Comparison of ENCODE assay signal across 20 cellular contexts in the genomic region with DNA sequence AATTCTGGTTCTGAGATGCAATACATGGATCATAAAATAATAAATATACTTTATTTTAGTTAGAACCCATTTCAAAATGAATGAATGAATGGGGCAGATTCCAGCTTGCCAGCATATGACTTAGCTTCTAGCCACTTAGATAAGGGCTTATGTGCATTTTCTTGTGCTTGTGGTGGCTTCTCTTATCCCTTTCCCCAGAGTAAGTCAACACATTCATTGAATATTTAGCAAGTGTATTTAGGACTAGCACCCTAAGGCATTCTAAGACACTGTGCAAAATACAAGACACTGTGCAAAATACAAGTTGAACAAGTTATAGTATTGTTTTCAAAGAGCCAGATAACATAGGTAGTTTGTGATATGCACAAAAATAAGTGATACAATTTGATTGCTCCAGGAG. TPM values are rescaled to one million over a fixed set of nuclear protein-coding genes. Genes with fewer than 3 reads are reported as not detected.
DNase-seq lines count a peak whose midpoint lies in the region; ATAC-seq and TF ChIP-seq lines count a peak whose summit lies in the region.
"Had no signal": no experiment of that assay in that cellular context is flagged by ENCODE, and none has a peak within 500 bp of the region (broad histone marks: within the 10 kb centered on the region; RNA-seq: fewer than 3 reads in every experiment).

No MANE protein-coding gene starts in this region.

- no peak for TF ChIP-seq POLR2A in esophagus squamous epithelium (IDR thresholded peaks at IDR 0.05)

- peaks cover 63% of the 10 kb centered on the region for H3K79me2 ChIP-seq in smooth muscle cell (ENCODE audit: low read depth)

- no peak overlapping the region for H3K4me2 ChIP-seq in smooth muscle cell
- H3K4me2 ChIP-seq: PC-9 had no signal

- H3K27ac ChIP-seq in CD4-positive, CD25-positive, alpha-beta regulatory T cell (ENCODE audit: insufficient read depth, low read length, poor library complexity, severe bottlenecking), result no peak overlapping the region
- peak overlapping the region; percentile 69 for H3K27ac ChIP-seq in RWPE2 (ENCODE audit: poor library complexity, severe bottlenecking)
- peak overlapping the region; percentile 69 to 100 (median 98) for H3K27ac ChIP-seq in esophagus squamous epithelium
- peak overlapping the region; percentile 52 for H3K27ac ChIP-seq in smooth muscle cell (ENCODE audit: low read depth)
- H3K27ac ChIP-seq: PC-9 had no signal

- H3K4me1 Mint-ChIP-seq in CD4-positive, CD25-positive, alpha-beta regulatory T cell, result peaks cover 35 to 66% (median 49%) of the 10 kb centered on the region in 4 donors
- peaks cover 43% of the 10 kb centered on the region for H3K4me1 Mint-ChIP-seq in activated naive CD8-positive, alpha-beta T cell treated with anti-CD3 and anti-CD28 coated beads for 36 hours

- peak overlapping the region in 1 of 4 donors; percentile 67 for H3K4me3 Mint-ChIP-seq in CD4-positive, CD25-positive, alpha-beta regulatory T cell
- H3K4me3 Mint-ChIP-seq in activated naive CD8-positive, alpha-beta T cell treated with anti-CD3 and anti-CD28 coated beads for 36 hours, result no peak overlapping the region
- H3K4me3 Mint-ChIP-seq: activated CD4-positive, alpha-beta memory T cell treated with anti-CD3 and anti-CD28 coated beads, Interleukin-2, amount 10 ng/mL, durations not matched to agents 7 days and 5 days; stimulated activated naive CD8-positive, alpha-beta T cell treated with anti-CD3 and anti-CD28 coated beads, Interleukin-15, Interleukin-2, amounts not matched to agents 100 ng/mL and 50 ng/mL, for 24 hours had no signal

- peaks cover 27% of the 10 kb centered on the region for H3K36me3 ChIP-seq in CD4-positive, CD25-positive, alpha-beta regulatory T cell (ENCODE audit: control insufficient read depth, insufficient read depth, low read length)
- H3K36me3 ChIP-seq in RWPE2 (ENCODE audit: low read depth) (peaks cover 42% of the 10 kb centered on the region), esophagus squamous epithelium (peaks cover 0 to 30% (median 12%) of the 10 kb centered on the region in 3 donors), smooth muscle cell (ENCODE audit: low read depth) (peaks cover 6% of the 10 kb centered on the region)

- H3K4me3 ChIP-seq in CD4-positive, CD25-positive, alpha-beta regulatory T cell (ENCODE audit: low read depth, low read length), result no peak overlapping the region
- H3K4me3 ChIP-seq in RWPE2 (ENCODE audit: severe bottlenecking), result no peak overlapping the region
- no peak overlapping the region for H3K4me3 ChIP-seq in esophagus squamous epithelium
- H3K4me3 ChIP-seq in smooth muscle cell, result no peak overlapping the region
- H3K4me3 ChIP-seq: PC-9, tibial nerve had no signal

- H3K9me3 ChIP-seq in CD4-positive, CD25-positive, alpha-beta regulatory T cell (ENCODE audit: control insufficient read depth in 2 of 2, low read length in 2 of 2), result no peaks in the 10 kb centered on the region
- H3K9me3 ChIP-seq in RWPE2 (ENCODE audit: severe bottlenecking) (no peaks in the 10 kb centered on the region), esophagus squamous epithelium (no peaks in the 10 kb centered on the region), smooth muscle cell (replicated peaks; ENCODE audit: low read depth) (no peaks in the 10 kb centered on the region)
- H3K9me3 ChIP-seq: heart left ventricle, tibial nerve had no signal

- no peaks in the 10 kb centered on the region for H3F3A ChIP-seq in smooth muscle cell (ENCODE audit: low read depth)

- TF ChIP-seq CTCF in RWPE2 (IDR thresholded peaks at IDR 0.05; ENCODE audit: poor library complexity, severe bottlenecking) (no peak), esophagus squamous epithelium (IDR thresholded peaks at IDR 0.05) (no peak), smooth muscle cell (IDR thresholded peaks at IDR 0.05; ENCODE audit: borderline replicate concordance, insufficient read depth, poor library complexity, severe bottlenecking) (no peak)

- peaks cover 33% of the 10 kb centered on the region for H3K4me1 ChIP-seq in CD4-positive, CD25-positive, alpha-beta regulatory T cell (ENCODE audit: control insufficient read depth, insufficient read depth, low read length, poor library complexity, severe bottlenecking)
- H3K4me1 ChIP-seq in RWPE2 (ENCODE audit: insufficient read depth, poor library complexity, severe bottlenecking) (peaks cover 30% of the 10 kb centered on the region), esophagus squamous epithelium (peaks cover 34 to 70% (median 44%) of the 10 kb centered on the region in 3 donors), smooth muscle cell (ENCODE audit: low read depth) (peaks cover 9% of the 10 kb centered on the region)

- H3K36me3 Mint-ChIP-seq in CD4-positive, CD25-positive, alpha-beta regulatory T cell, result peaks cover 15% of the 10 kb centered on the region
- peaks cover 4% of the 10 kb centered on the region for H3K36me3 Mint-ChIP-seq in activated naive CD8-positive, alpha-beta T cell treated with anti-CD3 and anti-CD28 coated beads for 36 hours

- H3K27me3 ChIP-seq in CD4-positive, CD25-positive, alpha-beta regulatory T cell (ENCODE audit: control insufficient read depth, insufficient read depth, low read length), result no peaks in the 10 kb centered on the region
- H3K27me3 ChIP-seq in RWPE2 (ENCODE audit: insufficient read depth, poor library complexity, severe bottlenecking) (no peaks in the 10 kb centered on the region), esophagus squamous epithelium (no peaks in the 10 kb centered on the region), smooth muscle cell (ENCODE audit: low read depth) (no peaks in the 10 kb centered on the region)
- H3K27me3 ChIP-seq: heart left ventricle, tibial nerve had no signal

- H4K20me1 ChIP-seq in smooth muscle cell (ENCODE audit: low read depth), result peaks cover 83% of the 10 kb centered on the region

- no peak overlapping the region for H2AFZ ChIP-seq in smooth muscle cell (ENCODE audit: low read depth)
- H2AFZ ChIP-seq: PC-9 had no signal

- H3K9me3 Mint-ChIP-seq in CD4-positive, CD25-positive, alpha-beta regulatory T cell, result no peaks in the 10 kb centered on the region
- no peaks in the 10 kb centered on the region for H3K9me3 Mint-ChIP-seq in activated naive CD8-positive, alpha-beta T cell treated with anti-CD3 and anti-CD28 coated beads for 36 hours
- H3K9me3 Mint-ChIP-seq: activated CD4-positive, alpha-beta memory T cell treated with anti-CD3 and anti-CD28 coated beads, Interleukin-2, amount 10 ng/mL, durations not matched to agents 7 days and 5 days; stimulated activated naive CD8-positive, alpha-beta T cell treated with anti-CD3 and anti-CD28 coated beads, Interleukin-15, Interleukin-2, amounts not matched to agents 100 ng/mL and 50 ng/mL, for 24 hours had no signal

- H3K27ac Mint-ChIP-seq in CD4-positive, CD25-positive, alpha-beta regulatory T cell, result peak overlapping the region in 2 of 3 donors; percentile 2 to 96
- H3K27ac Mint-ChIP-seq in activated naive CD8-positive, alpha-beta T cell treated with anti-CD3 and anti-CD28 coated beads for 36 hours, result no peak overlapping the region

- DNase-seq in CD4-positive, CD25-positive, alpha-beta regulatory T cell, result no peak
- DNase-seq in RWPE2 (ENCODE audit: low spot score) (no peak), esophagus squamous epithelium (lab: John Stamatoyannopoulos, UW) (no peak), smooth muscle cell (lab: John Stamatoyannopoulos, UW; ENCODE audit: unreplicated experiment) (no peak)
- no peak for DNase-seq in activated naive CD8-positive, alpha-beta T cell treated with anti-CD3 and anti-CD28 coated beads for 36 hours
- DNase-seq in stimulated activated CD4-positive, alpha-beta T cell treated with anti-CD3 and anti-CD28 coated beads, Interleukin-4, amount 100 ng/mL, for 4 hours, result no peak
- no peak for DNase-seq in NK-92 treated with Interleukin-12 subunit alpha and Interleukin-12 subunit beta, amount 100 ng/mL, for 24 hours (lab: John Stamatoyannopoulos, UW)
- DNase-seq: activated CD4-positive, alpha-beta memory T cell treated with anti-CD3 and anti-CD28 coated beads, Interleukin-2, amount 10 ng/mL, durations not matched to agents 7 days and 5 days; activated gamma-delta T cell; CD8-positive, alpha-beta memory T cell; cortex of kidney; H7; NCI-H1694 treated with DMSO at 0.1 percent for 48 hours; NCI-H748 treated with DMSO at 0.1 percent for 48 hours; SHP77 treated with DMSO at 0.1 percent for 48 hours had no signal

- intact Hi-C loops in esophagus squamous epithelium (cut with DNase I), result no loop called here

- no peak for ATAC-seq in CD4-positive, CD25-positive, alpha-beta regulatory T cell (ENCODE audit: low read depth in 2 of 2)
- ATAC-seq in RWPE2 (ENCODE audit: low read depth) (no peak), HG03025 (IDR thresholded peaks at IDR 0.05; ENCODE audit: low FRiP score, unreplicated experiment) (no peak)

- H3K9ac ChIP-seq in smooth muscle cell (ENCODE audit: low read depth), result no peak overlapping the region

- H3K27me3 Mint-ChIP-seq in CD4-positive, CD25-positive, alpha-beta regulatory T cell, result no peaks in the 10 kb centered on the region
- H3K27me3 Mint-ChIP-seq in activated naive CD8-positive, alpha-beta T cell treated with anti-CD3 and anti-CD28 coated beads for 36 hours, result no peaks in the 10 kb centered on the region
- H3K27me3 Mint-ChIP-seq: activated CD4-positive, alpha-beta memory T cell treated with anti-CD3 and anti-CD28 coated beads, Interleukin-2, amount 10 ng/mL, durations not matched to agents 7 days and 5 days; CD8-positive, alpha-beta memory T cell; stimulated activated naive CD8-positive, alpha-beta T cell treated with anti-CD3 and anti-CD28 coated beads, Interleukin-15, Interleukin-2, amounts not matched to agents 100 ng/mL and 50 ng/mL, for 24 hours had no signal

RNA-seq across cellular contexts. Expression of gene ADIPOR1, which starts 4.7 kb away (rescaled TPM):
- total RNA-seq in CD4-positive, CD25-positive, alpha-beta regulatory T cell, result 70.0 TPM
- 100 to 1,000 TPM; 105 to 117 (median 107) TPM for polyA plus RNA-seq in CD4-positive, CD25-positive, alpha-beta regulatory T cell
- total RNA-seq in esophagus squamous epithelium (100 to 1,000 TPM in 3 of 4 donors, 10 to 100 TPM in 1; 94.0 to 114 (median 107) TPM), smooth muscle cell (132 TPM in 2 replicates)
- polyA plus RNA-seq in smooth muscle cell, result 146 and 150 TPM in 2 replicates
- 10 to 100 TPM; 77.3 to 82.1 TPM for total RNA-seq in activated naive CD8-positive, alpha-beta T cell treated with anti-CD3 and anti-CD28 coated beads for 36 hours

RNA-seq across cellular contexts. Expression of gene CYB5R1, which starts 13.6 kb away (rescaled TPM):
- total RNA-seq in CD4-positive, CD25-positive, alpha-beta regulatory T cell, result 36.1 TPM
- polyA plus RNA-seq in CD4-positive, CD25-positive, alpha-beta regulatory T cell, result 10 to 100 TPM; 45.9 to 69.0 (median 55.9) TPM
- total RNA-seq in esophagus squamous epithelium, result 100 to 1,000 TPM in 1 of 4 donors, 10 to 100 TPM in 3; 52.6 to 103 (median 73.1) TPM
- 35.1 and 37.5 TPM in 2 replicates for total RNA-seq in smooth muscle cell
- polyA plus RNA-seq in smooth muscle cell, result 34.7 and 59.8 TPM in 2 replicates
- 10 to 100 TPM; 18.3 to 19.2 TPM for total RNA-seq in activated naive CD8-positive, alpha-beta T cell treated with anti-CD3 and anti-CD28 coated beads for 36 hours

RNA-seq across cellular contexts. Expression of gene KLHL12, which starts 26.4 kb away (rescaled TPM):
- total RNA-seq in CD4-positive, CD25-positive, alpha-beta regulatory T cell, result 16.5 TPM
- 10 to 100 TPM; 19.2 to 27.7 (median 20.6) TPM for polyA plus RNA-seq in CD4-positive, CD25-positive, alpha-beta regulatory T cell
- total RNA-seq in esophagus squamous epithelium (10 to 100 TPM; 11.1 to 19.9 (median 14.1) TPM), smooth muscle cell (22.7 and 25.4 TPM in 2 replicates)
- polyA plus RNA-seq in smooth muscle cell, result 19.0 and 19.5 TPM in 2 replicates
- total RNA-seq in activated naive CD8-positive, alpha-beta T cell treated with anti-CD3 and anti-CD28 coated beads for 36 hours, result 10 to 100 TPM; 42.6 to 44.1 TPM

RNA-seq across cellular contexts. Expression of gene TMEM183A, which starts 53.8 kb away (rescaled TPM):
- total RNA-seq in CD4-positive, CD25-positive, alpha-beta regulatory T cell, result 130 TPM
- polyA plus RNA-seq in CD4-positive, CD25-positive, alpha-beta regulatory T cell, result 10 to 100 TPM; 53.6 to 73.8 (median 62.0) TPM
- total RNA-seq in esophagus squamous epithelium (10 to 100 TPM; 39.4 to 77.4 (median 66.5) TPM), smooth muscle cell (55.0 and 68.6 TPM in 2 replicates)
- polyA plus RNA-seq in smooth muscle cell, result 54.9 and 60.4 TPM in 2 replicates
- total RNA-seq in activated naive CD8-positive, alpha-beta T cell treated with anti-CD3 and anti-CD28 coated beads for 36 hours, result 10 to 100 TPM; 81.4 to 81.9 TPM
